ENCODE assay signal across 8 cellular contexts in genomic region chr20:6122111-6122872, GRCh38. TPM values are rescaled to one million over a fixed set of nuclear protein-coding genes. Genes with fewer than 3 reads are reported as not detected.
DNase-seq lines count a peak whose midpoint lies in the region; ATAC-seq lines count a peak whose summit lies in the region.

No MANE protein-coding gene starts in this region.

- H3K36me3 ChIP-seq in iPS-18a (ENCODE audit: control insufficient read depth, low read depth, low read length), result peaks cover 7% of the 10 kb centered on the region

- DNase-seq in HT-29 (ENCODE audit: low spot score) (peak; percentile 56), germinal center (ENCODE audit: low spot score) (no peak), T-helper 9 cell (no peak)
- no peak for DNase-seq in activated naive CD8-positive, alpha-beta T cell treated with anti-CD3 and anti-CD28 coated beads, Interleukin-2, amount 10 ng/mL, durations not matched to agents 7 days and 5 days
- DNase-seq in stimulated activated effector memory CD8-positive, alpha-beta T cell treated with anti-CD3 and anti-CD28 coated beads, Interleukin-12 subunit alpha, Interleukin-12 subunit beta, amount 100 ng/mL, for 72 hours (ENCODE audit: low spot score in 2 of 2), result no peak

- ATAC-seq in GM18502 (IDR thresholded peaks at IDR 0.05; ENCODE audit: poor library complexity, unreplicated experiment) (peak; percentile 39), HG03565 (IDR thresholded peaks at IDR 0.05; ENCODE audit: unreplicated experiment) (no peak)
- ATAC-seq in activated naive CD8-positive, alpha-beta T cell treated with anti-CD3 and anti-CD28 coated beads, Interleukin-2, amount 10 ng/mL, durations not matched to agents 7 days and 5 days (ENCODE audit: low read depth), result no peak
- ATAC-seq in stimulated activated effector memory CD8-positive, alpha-beta T cell treated with anti-CD3 and anti-CD28 coated beads, Interleukin-12 subunit alpha, Interleukin-12 subunit beta, amount 100 ng/mL, for 72 hours, result no peak

- H3K27ac ChIP-seq in iPS-18a (ENCODE audit: low read length), result no peak overlapping the region

- H3K4me3 Mint-ChIP-seq in activated naive CD8-positive, alpha-beta T cell treated with anti-CD3 and anti-CD28 coated beads, Interleukin-2, amount 10 ng/mL, durations not matched to agents 7 days and 5 days, result peak overlapping the region; percentile 36
- peak overlapping the region; percentile 47 for H3K4me3 Mint-ChIP-seq in stimulated activated effector memory CD8-positive, alpha-beta T cell treated with anti-CD3 and anti-CD28 coated beads, Interleukin-12 subunit alpha, Interleukin-12 subunit beta, amount 100 ng/mL, for 72 hours

- H3K27me3 ChIP-seq in iPS-18a (ENCODE audit: control insufficient read depth, insufficient read depth, low read length), result peaks cover 18% of the 10 kb centered on the region

- peak overlapping the region; percentile 64 for H3K4me3 ChIP-seq in iPS-18a (ENCODE audit: low read length)

- POLR2A ChIA-PET in activated naive CD8-positive, alpha-beta T cell treated with anti-CD3 and anti-CD28 coated beads, Interleukin-2, amount 10 ng/mL, durations not matched to agents 7 days and 5 days (lab: Charles Lee), result interaction anchor here (0.5 kb wide), 1 partner anchor 597 kb away, joined by 3 read pairs; no protein-coding TSS in a partner anchor

- peaks cover 34% of the 10 kb centered on the region for H3K4me1 ChIP-seq in iPS-18a (ENCODE audit: control insufficient read depth, low read depth, low read length)

- H3K36me3 Mint-ChIP-seq in activated naive CD8-positive, alpha-beta T cell treated with anti-CD3 and anti-CD28 coated beads, Interleukin-2, amount 10 ng/mL, durations not matched to agents 7 days and 5 days, result no peaks in the 10 kb centered on the region
- H3K36me3 Mint-ChIP-seq in stimulated activated effector memory CD8-positive, alpha-beta T cell treated with anti-CD3 and anti-CD28 coated beads, Interleukin-12 subunit alpha, Interleukin-12 subunit beta, amount 100 ng/mL, for 72 hours, result no peaks in the 10 kb centered on the region

- H3K9ac ChIP-seq in iPS-18a (ENCODE audit: low read length), result peak overlapping the region; percentile 53

- no peaks in the 10 kb centered on the region for H3K9me3 ChIP-seq in iPS-18a (ENCODE audit: control insufficient read depth, low read depth, low read length)

- peaks cover 45% of the 10 kb centered on the region for H3K27me3 Mint-ChIP-seq in activated naive CD8-positive, alpha-beta T cell treated with anti-CD3 and anti-CD28 coated beads, Interleukin-2, amount 10 ng/mL, durations not matched to agents 7 days and 5 days

- peaks cover 5% of the 10 kb centered on the region for H3K4me1 Mint-ChIP-seq in activated naive CD8-positive, alpha-beta T cell treated with anti-CD3 and anti-CD28 coated beads, Interleukin-2, amount 10 ng/mL, durations not matched to agents 7 days and 5 days
- H3K4me1 Mint-ChIP-seq in stimulated activated effector memory CD8-positive, alpha-beta T cell treated with anti-CD3 and anti-CD28 coated beads, Interleukin-12 subunit alpha, Interleukin-12 subunit beta, amount 100 ng/mL, for 72 hours, result peaks cover 11% of the 10 kb centered on the region

- H3K27ac Mint-ChIP-seq in activated naive CD8-positive, alpha-beta T cell treated with anti-CD3 and anti-CD28 coated beads, Interleukin-2, amount 10 ng/mL, durations not matched to agents 7 days and 5 days, result no peak overlapping the region
- no peak overlapping the region for H3K27ac Mint-ChIP-seq in stimulated activated effector memory CD8-positive, alpha-beta T cell treated with anti-CD3 and anti-CD28 coated beads, Interleukin-12 subunit alpha, Interleukin-12 subunit beta, amount 100 ng/mL, for 72 hours

- H3K9me3 Mint-ChIP-seq in activated naive CD8-positive, alpha-beta T cell treated with anti-CD3 and anti-CD28 coated beads, Interleukin-2, amount 10 ng/mL, durations not matched to agents 7 days and 5 days, result no peaks in the 10 kb centered on the region
- H3K9me3 Mint-ChIP-seq in stimulated activated effector memory CD8-positive, alpha-beta T cell treated with anti-CD3 and anti-CD28 coated beads, Interleukin-12 subunit alpha, Interleukin-12 subunit beta, amount 100 ng/mL, for 72 hours, result no peaks in the 10 kb centered on the region

RNA-seq across cellular contexts. Expression of gene FERMT1, which starts 0.5 kb away (rescaled TPM):
- 69.1 and 72.0 TPM in 2 replicates for total RNA-seq in HT-29 (2014; rRNA removed; shearing (Covaris generic))
- total RNA-seq in activated naive CD8-positive, alpha-beta T cell treated with anti-CD3 and anti-CD28 coated beads, Interleukin-2, amount 10 ng/mL, durations not matched to agents 7 days and 5 days, result not detected

Comparison
In these comparisons a context has a peak if more than half of its experiments do, and no peak if none do; other contexts are left out.
1. RNA of gene FERMT1, which starts 0.5 kb away (total RNA-seq): 69.1 to 72.0 TPM in HT-29; not detected in activated naive CD8-positive, alpha-beta T cell treated with anti-CD3 and anti-CD28 coated beads, Interleukin-2, amount 10 ng/mL, durations not matched to agents 7 days and 5 days; every median in the first group is over 10 times any median in the second.